ENCODE assay signal across 29 cellular contexts in genomic region chr5:120717381-120717780, GRCh38.
"Had no signal": no experiment of that assay in that cellular context is flagged by ENCODE, and none has a peak within 500 bp of the region (broad histone marks: within the 10 kb centered on the region; RNA-seq: fewer than 3 reads in every experiment).

No MANE protein-coding gene starts in this region.

- H3K36me3 ChIP-seq: colonic mucosa, esophagus muscularis mucosa, esophagus squamous epithelium, gastrocnemius medialis, gastroesophageal sphincter, heart left ventricle, heart right ventricle had no signal

- DNase-seq: colonic mucosa; cortex of kidney; dermis blood vessel endothelial cell; dorsolateral prefrontal cortex; effector CD4-positive, alpha-beta T cell; effector CD8-positive, alpha-beta T cell; effector memory CD4-positive, alpha-beta T cell; effector memory CD8-positive, alpha-beta T cell; endodermal cell; erythroblast; esophagus squamous epithelium; foreskin fibroblast; foreskin keratinocyte; foreskin melanocyte; gastrocnemius medialis; glutamatergic neuron; head of caudate nucleus; heart left ventricle; heart right ventricle had no signal

- H3K27ac Mint-ChIP-seq: dendritic cell treated with granulocyte-macrophage colony-stimulating factor and Interleukin-4, amounts not matched to agents 40 ng/mL and 50 ng/mL, for 4 days; effector memory CD8-positive, alpha-beta T cell; endodermal cell had no signal

- H3K27me3 ChIP-seq: colonic mucosa, dorsolateral prefrontal cortex, esophagus muscularis mucosa, esophagus squamous epithelium, foreskin keratinocyte, gastrocnemius medialis, gastroesophageal sphincter, heart left ventricle, heart right ventricle had no signal

- H3K4me3 Mint-ChIP-seq: dendritic cell treated with granulocyte-macrophage colony-stimulating factor and Interleukin-4, amounts not matched to agents 40 ng/mL and 50 ng/mL, for 4 days; effector memory CD8-positive, alpha-beta T cell; endodermal cell had no signal

- H3K4me1 ChIP-seq: colonic mucosa, esophagus muscularis mucosa, esophagus squamous epithelium, foreskin keratinocyte, gastrocnemius medialis, gastroesophageal sphincter, heart left ventricle, heart right ventricle had no signal

- H3K9me3 Mint-ChIP-seq: dendritic cell treated with granulocyte-macrophage colony-stimulating factor and Interleukin-4, amounts not matched to agents 40 ng/mL and 50 ng/mL, for 4 days; endodermal cell had no signal

- H3K9me3 ChIP-seq: colonic mucosa, esophagus muscularis mucosa, esophagus squamous epithelium, gastrocnemius medialis, gastroesophageal sphincter, heart left ventricle, heart right ventricle had no signal

- H3K4me1 Mint-ChIP-seq: endodermal cell had no signal

- FAIRE-seq: colon, endometrium, endothelial cell of umbilical vein, frontal cortex had no signal

- H3K27me3 Mint-ChIP-seq: dendritic cell treated with granulocyte-macrophage colony-stimulating factor and Interleukin-4, amounts not matched to agents 40 ng/mL and 50 ng/mL, for 4 days; effector memory CD8-positive, alpha-beta T cell had no signal

- ATAC-seq: effector memory CD8-positive, alpha-beta T cell; esophagus mucosa; foreskin keratinocyte; gastrocnemius medialis; gastroesophageal sphincter; heart left ventricle; heart right ventricle had no signal

- H3K4me3 ChIP-seq: colonic mucosa, coronary artery, dorsolateral prefrontal cortex, esophagus muscularis mucosa, esophagus squamous epithelium, gastrocnemius medialis, gastroesophageal sphincter, heart left ventricle, heart right ventricle had no signal

- H3K27ac ChIP-seq: colonic mucosa, coronary artery, dorsolateral prefrontal cortex, epithelial cell of prostate, esophagus muscularis mucosa, esophagus squamous epithelium, foreskin keratinocyte, gastrocnemius medialis, gastroesophageal sphincter, heart left ventricle, heart right ventricle had no signal
